Comparison of ENCODE assay signal across 12 cellular contexts in genomic region chr9:116447914-116448313, GRCh38.
"Had no signal": no experiment of that assay in that cellular context is flagged by ENCODE, and none has a peak within 500 bp of the region (broad histone marks: within the 10 kb centered on the region; RNA-seq: fewer than 3 reads in every experiment).

No MANE protein-coding gene starts in this region.

- H3K9me3 Mint-ChIP-seq: activated CD4-positive, alpha-beta T cell treated with anti-CD3 and anti-CD28 coated beads, Interleukin-2, amount 10 ng/mL, durations not matched to agents 7 days and 5 days; activated naive CD4-positive, alpha-beta T cell treated with anti-CD3 and anti-CD28 coated beads for 36 hours; activated T-cell treated with anti-CD3 and anti-CD28 coated beads, Interleukin-2, amount 50 U/mL, for 4 hours; memory B cell; T-cell had no signal

- ATAC-seq: activated T-cell treated with anti-CD3 and anti-CD28 coated beads, Interleukin-2, amount 50 U/mL, for 4 hours; body of pancreas; natural killer cell; SK-N-SH treated with all-trans-retinoic acid at 6 μM for 48 hours; T-cell had no signal

- DNase-seq: activated CD4-positive, alpha-beta T cell treated with anti-CD3 and anti-CD28 coated beads, Interleukin-2, amount 10 ng/mL, durations not matched to agents 7 days and 5 days; activated CD4-positive, CD25-positive, alpha-beta regulatory T cell; activated CD8-positive, alpha-beta memory T cell treated with anti-CD3 and anti-CD28 coated beads, Interleukin-2, amount 50 U/mL, for 4 hours; activated naive CD4-positive, alpha-beta T cell treated with anti-CD3 and anti-CD28 coated beads for 36 hours; activated T-cell treated with anti-CD3 and anti-CD28 coated beads, Interleukin-2, amount 50 U/mL, for 4 hours; body of pancreas; natural killer cell; stimulated activated naive CD4-positive, alpha-beta T cell treated with Interleukin-2 at 50 U/mL for 16 hours; T-cell; thyroid gland had no signal

- H3K4me1 ChIP-seq: body of pancreas had no signal

- H3K27ac Mint-ChIP-seq: activated CD4-positive, alpha-beta T cell treated with anti-CD3 and anti-CD28 coated beads, Interleukin-2, amount 10 ng/mL, durations not matched to agents 7 days and 5 days; activated naive CD4-positive, alpha-beta T cell treated with anti-CD3 and anti-CD28 coated beads for 36 hours; memory B cell; natural killer cell; T-cell had no signal

- H3K4me3 ChIP-seq: body of pancreas, thyroid gland had no signal

- H3K27ac ChIP-seq: body of pancreas, thyroid gland had no signal

- H3K9me3 ChIP-seq: body of pancreas, thyroid gland had no signal

- H3K36me3 Mint-ChIP-seq: memory B cell, natural killer cell had no signal

- H3K27me3 ChIP-seq: body of pancreas, thyroid gland had no signal

- H3K36me3 ChIP-seq: thyroid gland had no signal

- H3K4me1 Mint-ChIP-seq: activated CD4-positive, alpha-beta T cell treated with anti-CD3 and anti-CD28 coated beads, Interleukin-2, amount 10 ng/mL, durations not matched to agents 7 days and 5 days; memory B cell; natural killer cell; T-cell had no signal

- H3K4me3 Mint-ChIP-seq: activated CD4-positive, alpha-beta T cell treated with anti-CD3 and anti-CD28 coated beads, Interleukin-2, amount 10 ng/mL, durations not matched to agents 7 days and 5 days; activated naive CD4-positive, alpha-beta T cell treated with anti-CD3 and anti-CD28 coated beads for 36 hours; activated T-cell treated with anti-CD3 and anti-CD28 coated beads, Interleukin-2, amount 50 U/mL, for 4 hours; memory B cell; natural killer cell; T-cell had no signal

- H3K27me3 Mint-ChIP-seq: activated CD4-positive, alpha-beta T cell treated with anti-CD3 and anti-CD28 coated beads, Interleukin-2, amount 10 ng/mL, durations not matched to agents 7 days and 5 days; memory B cell; T-cell had no signal
